Comparison of ENCODE assay signal across 20 cellular contexts in the genomic region with DNA sequence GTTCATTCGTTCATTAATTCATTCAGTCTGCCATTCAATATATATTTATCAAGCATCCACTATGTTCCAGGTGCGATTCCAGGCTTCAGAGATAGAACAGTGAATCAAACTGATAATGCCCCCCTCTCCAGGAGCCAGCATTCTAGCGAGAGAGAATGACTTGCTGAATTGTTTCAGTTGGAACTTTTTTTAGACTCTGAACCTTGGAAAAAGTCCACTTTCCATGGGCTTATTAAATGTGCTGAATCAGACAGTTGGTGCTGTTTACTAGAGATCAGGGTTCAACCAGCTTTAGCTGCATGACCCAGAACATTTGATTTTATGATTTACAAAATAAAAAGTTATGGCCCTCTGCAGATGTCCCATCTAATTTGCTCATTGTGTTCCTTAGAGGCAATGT.
DNase-seq lines count a peak whose midpoint lies in the region; TF ChIP-seq lines count a peak whose summit lies in the region.
"Had no signal": no experiment of that assay in that cellular context is flagged by ENCODE, and none has a peak within 500 bp of the region (broad histone marks: within the 10 kb centered on the region; RNA-seq: fewer than 3 reads in every experiment).

No MANE protein-coding gene starts in this region.

- intact Hi-C loops in MCF 10A (cut with micrococcal nuclease): no loop called here
- intact Hi-C loops in mammary epithelial cell (cut with micrococcal nuclease): loop anchor here (2.0 to 10.0 kb wide), 2 partner anchors 34 to 1764 kb away; no protein-coding TSS in a partner anchor
- intact Hi-C loops in uterus (cut with DNase I; ENCODE audit: low total_unique reads): no loop called here

- H2AFZ ChIP-seq in mammary epithelial cell (ENCODE audit: low read depth, low read length) (no peak overlapping the region), osteoblast (ENCODE audit: low read length) (no peak overlapping the region)

- H3K4me3 ChIP-seq in mammary epithelial cell (replicated peaks in 1 of 3; ENCODE audit: insufficient read depth in 1 of 3, low read depth in 2 of 3, low read length in 3 of 3): no peak overlapping the region
- no peak overlapping the region for H3K4me3 ChIP-seq in right atrium auricular region
- H3K4me3 ChIP-seq in osteoblast (ENCODE audit: insufficient read depth, low read length): no peak overlapping the region
- H3K4me3 ChIP-seq in uterus: no peak overlapping the region
- H3K4me3 ChIP-seq: body of pancreas had no signal

- in situ Hi-C loops in mammary epithelial cell (cut with MboI; ENCODE audit: low sequenced_read_pairs in 2 of 2): no loop called here

- no peaks in the 10 kb centered on the region for H3K27me3 Mint-ChIP-seq in MCF 10A (ENCODE audit: insufficient read depth, unreplicated experiment)
- H3K27me3 Mint-ChIP-seq: type B pancreatic cell had no signal

- CTCF ChIA-PET in MCF 10A (lab: Yijun Ruan, JAX): no interaction called here
- CTCF ChIA-PET in mammary epithelial cell (lab: Charles Lee; ENCODE audit: low non-redundant PET): no interaction called here

- dilution Hi-C loops in mammary epithelial cell (cut with HindIII; ENCODE audit: low sequenced_read_pairs): no loop called here

- 100% methylated on average over 3 of the region's 3 CpGs for WGBS in mammary epithelial cell (ENCODE audit: low coverage, missing lambda C conversion rate)

- H3K27ac ChIP-seq in mammary epithelial cell (ENCODE audit: insufficient read depth, low read depth, low read length): no peak overlapping the region
- peak overlapping the region; percentile 81 to 88 for H3K27ac ChIP-seq in right atrium auricular region
- H3K27ac ChIP-seq in osteoblast (ENCODE audit: low read depth, low read length): peak overlapping the region; percentile 13
- peak overlapping the region; percentile 91 to 92 for H3K27ac ChIP-seq in uterus
- H3K27ac ChIP-seq: body of pancreas had no signal

- H3K4me1 ChIP-seq in mammary epithelial cell (ENCODE audit: insufficient read depth, low read length) (peaks cover 29% of the 10 kb centered on the region), right atrium auricular region (peaks cover 0 to 39% of the 10 kb centered on the region in 2 donors), osteoblast (ENCODE audit: insufficient read depth, low read length) (peaks cover 28% of the 10 kb centered on the region), uterus (peaks cover 4 to 15% of the 10 kb centered on the region in 2 donors)
- H3K4me1 ChIP-seq: body of pancreas had no signal

- no peaks in the 10 kb centered on the region for H3K79me2 ChIP-seq in mammary epithelial cell (ENCODE audit: insufficient read depth, low read length)
- no peaks in the 10 kb centered on the region for H3K79me2 ChIP-seq in osteoblast (ENCODE audit: insufficient read depth, low read length)

- BruUV-seq in MCF 10A (replicated peaks; lab: Mats Ljungman, UMichigan): no TSS peak
- no TSS peak for BruUV-seq in mammary epithelial cell (replicated peaks; lab: Mats Ljungman, UMichigan)

- no peaks in the 10 kb centered on the region for H3K36me3 Mint-ChIP-seq in MCF 10A (ENCODE audit: insufficient read depth, unreplicated experiment)
- H3K36me3 Mint-ChIP-seq: type B pancreatic cell had no signal

- H3K4me3 Mint-ChIP-seq in MCF 10A (ENCODE audit: unreplicated experiment): no peak overlapping the region
- H3K4me3 Mint-ChIP-seq: activated naive CD4-positive, alpha-beta T cell treated with anti-CD3 and anti-CD28 coated beads for 36 hours; neural crest cell; type B pancreatic cell had no signal

- peak overlapping the region; percentile 59 for H3K27ac Mint-ChIP-seq in MCF 10A (ENCODE audit: low read depth, unreplicated experiment)
- H3K27ac Mint-ChIP-seq: activated naive CD4-positive, alpha-beta T cell treated with anti-CD3 and anti-CD28 coated beads for 36 hours; type B pancreatic cell had no signal

- DNase-seq in MCF 10A (ENCODE audit: unreplicated experiment): no peak
- DNase-seq in mammary epithelial cell: no peak
- DNase-seq in right atrium auricular region (ENCODE audit: low spot score): peak; percentile 2
- DNase-seq in osteoblast (ENCODE audit: insufficient read length, low spot score, missing footprints): no peak
- DNase-seq in uterus: no peak
- DNase-seq in activated gamma-delta T cell (lab: John Stamatoyannopoulos, UW): no peak
- no peak for DNase-seq in HuH-7.5 (ENCODE audit: low spot score)
- no peak for DNase-seq in NCI-H1436 (lab: John Stamatoyannopoulos, UW)
- DNase-seq: 8988T; activated CD4-positive, alpha-beta T cell treated with anti-CD3 and anti-CD28 coated beads for 1 hour; activated naive CD4-positive, alpha-beta T cell treated with anti-CD3 and anti-CD28 coated beads for 36 hours; DMS153; H7; NCI-H146; stimulated activated CD4-positive, alpha-beta T cell treated with anti-CD3 and anti-CD28 coated beads, Interleukin-4, amount 100 ng/mL, for 24 hours; stimulated activated CD8-positive, alpha-beta memory T cell treated with anti-CD3 and anti-CD28 coated beads, Interleukin-4, amount 100 ng/mL, for 48 hours; T-helper 9 cell had no signal

- H3K9me3 Mint-ChIP-seq in MCF 10A (ENCODE audit: unreplicated experiment): no peaks in the 10 kb centered on the region
- H3K9me3 Mint-ChIP-seq: activated naive CD4-positive, alpha-beta T cell treated with anti-CD3 and anti-CD28 coated beads for 36 hours; neural crest cell; type B pancreatic cell had no signal

- H3K9me3 ChIP-seq in mammary epithelial cell (replicated peaks; ENCODE audit: insufficient read depth, low read length) (no peaks in the 10 kb centered on the region), right atrium auricular region (no peaks in the 10 kb centered on the region), osteoblast (ENCODE audit: low read depth, low read length) (no peaks in the 10 kb centered on the region), uterus (no peaks in the 10 kb centered on the region)
- H3K9me3 ChIP-seq: body of pancreas had no signal

- no peak overlapping the region for H3K9ac ChIP-seq in mammary epithelial cell (ENCODE audit: insufficient read depth, low read length)

- peaks cover 4% of the 10 kb centered on the region for H3K4me1 Mint-ChIP-seq in MCF 10A (ENCODE audit: insufficient read depth, unreplicated experiment)
- H3K4me1 Mint-ChIP-seq: neural crest cell had no signal

- H3K36me3 ChIP-seq in mammary epithelial cell (ENCODE audit: insufficient read depth, low read length) (no peaks in the 10 kb centered on the region), right atrium auricular region (no peaks in the 10 kb centered on the region), osteoblast (ENCODE audit: insufficient read depth, low read length) (no peaks in the 10 kb centered on the region), uterus (no peaks in the 10 kb centered on the region)

- no peak overlapping the region for H3K4me2 ChIP-seq in mammary epithelial cell (ENCODE audit: insufficient read depth, low read depth, low read length)
- H3K4me2 ChIP-seq in osteoblast (ENCODE audit: insufficient read depth, low read length): no peak overlapping the region

- H4K20me1 ChIP-seq in mammary epithelial cell (ENCODE audit: insufficient read depth, low read length): no peaks in the 10 kb centered on the region
- no peaks in the 10 kb centered on the region for H4K20me1 ChIP-seq in osteoblast (ENCODE audit: insufficient read depth, low read length)

- TF ChIP-seq CTCF in MCF 10A (IDR thresholded peaks at IDR 0.05; ENCODE audit: unreplicated experiment) (no peak), mammary epithelial cell (conservative IDR thresholded peaks at IDR 0.05 in 1 of 2, IDR thresholded peaks at IDR 0.05 in 1 of 2; ENCODE audit: extremely low read depth in 1 of 2, insufficient read depth in 1 of 2, low read depth in 1 of 2, low read length in 2 of 2) (no peak), right atrium auricular region (IDR thresholded peaks at IDR 0.05) (no peak), osteoblast (IDR thresholded peaks at IDR 0.05; ENCODE audit: extremely low read depth, low read depth, low read length) (no peak), uterus (IDR thresholded peaks at IDR 0.05) (no peak)

- H3K27me3 ChIP-seq in mammary epithelial cell (ENCODE audit: insufficient read depth, low read length) (no peaks in the 10 kb centered on the region), right atrium auricular region (no peaks in the 10 kb centered on the region), osteoblast (ENCODE audit: insufficient read depth, low read length) (no peaks in the 10 kb centered on the region), uterus (no peaks in the 10 kb centered on the region)
- H3K27me3 ChIP-seq: body of pancreas had no signal

- POLR2A ChIA-PET in MCF 10A (lab: Yijun Ruan, JAX): no interaction called here

- no peak for TF ChIP-seq POLR2A in uterus (IDR thresholded peaks at IDR 0.05)
